In the genomic region with DNA sequence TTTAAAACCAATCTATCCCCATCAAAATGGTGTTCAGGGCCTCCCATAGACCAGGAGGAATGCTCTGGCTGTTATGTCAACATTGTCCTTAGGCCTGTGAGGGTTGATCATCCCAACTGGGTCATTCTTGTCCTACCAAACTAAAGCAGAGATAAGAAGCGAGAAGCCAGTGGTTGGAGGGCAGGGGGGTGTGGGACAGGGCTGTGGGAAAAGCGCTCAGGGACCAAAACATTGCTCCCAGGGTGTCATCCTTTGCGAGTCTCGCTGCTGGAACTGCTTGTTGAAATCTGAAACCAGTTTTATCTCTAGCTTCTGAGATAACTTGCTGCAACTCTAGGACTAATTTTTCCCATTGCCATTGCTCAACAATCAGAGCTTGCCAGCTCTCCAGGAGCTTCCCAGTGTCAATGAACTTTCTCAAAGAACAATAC, we compare ENCODE assay signal across 1 cellular context.
A peak's percentile ranks its signal among the peaks of the same experiment; 100 is the strongest.
TF ChIP-seq lines count a peak whose summit lies in the region.

No MANE protein-coding gene starts in this region.

TF ChIP-seq in IMR-90, 13 proteins besides CTCF, POLR2A, EP300 and RAD21:
- TF ChIP-seq RCOR1 (IDR thresholded peaks at IDR 0.05; ENCODE audit: insufficient replicate concordance, low read length) = no peak
- no peak for TF ChIP-seq SMC3 (IDR thresholded peaks at IDR 0.05; ENCODE audit: low read depth, low read length)
- no peak for TF ChIP-seq FOS (IDR thresholded peaks at IDR 0.05; ENCODE audit: low read depth, low read length)
- TF ChIP-seq CEBPB (IDR thresholded peaks at IDR 0.05; ENCODE audit: low read depth, low read length) = peak; percentile 88
- TF ChIP-seq, protein P1, sequence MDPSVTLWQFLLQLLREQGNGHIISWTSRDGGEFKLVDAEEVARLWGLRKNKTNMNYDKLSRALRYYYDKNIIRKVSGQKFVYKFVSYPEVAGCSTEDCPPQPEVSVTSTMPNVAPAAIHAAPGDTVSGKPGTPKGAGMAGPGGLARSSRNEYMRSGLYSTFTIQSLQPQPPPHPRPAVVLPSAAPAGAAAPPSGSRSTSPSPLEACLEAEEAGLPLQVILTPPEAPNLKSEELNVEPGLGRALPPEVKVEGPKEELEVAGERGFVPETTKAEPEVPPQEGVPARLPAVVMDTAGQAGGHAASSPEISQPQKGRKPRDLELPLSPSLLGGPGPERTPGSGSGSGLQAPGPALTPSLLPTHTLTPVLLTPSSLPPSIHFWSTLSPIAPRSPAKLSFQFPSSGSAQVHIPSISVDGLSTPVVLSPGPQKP (IDR thresholded peaks at IDR 0.05; ENCODE audit: borderline replicate concordance, low read depth, low read length) = no peak
